8 cellular contexts compared by ENCODE assay signal in genomic region chr15:41660235-41661077, GRCh38. TPM values are rescaled to one million over a fixed set of nuclear protein-coding genes. Genes with fewer than 3 reads are reported as not detected.
DNase-seq lines count a peak whose midpoint lies in the region; ATAC-seq and TF ChIP-seq lines count a peak whose summit lies in the region.

Gene MGA (plus strand): TSS chr15:41660405.

- no peaks in the 10 kb centered on the region for H3K27me3 ChIP-seq in dorsolateral prefrontal cortex
- no peaks in the 10 kb centered on the region for H3K27me3 ChIP-seq in right lobe of liver

- H3K27ac ChIP-seq in dorsolateral prefrontal cortex (peak within 1 kb of the TSS; percentile 29 to 93 (median 83)), right lobe of liver (peak within 1 kb of the TSS; percentile 39 to 61 (median 53))

- no peaks in the 10 kb centered on the region for H3K9me3 ChIP-seq in right lobe of liver

- WGBS in right lobe of liver (ENCODE audit: insufficient coverage, low coverage, low lambda C conversion rate, missing lambda C conversion rate): 4% methylated on average over 17 of the region's 93 CpGs

- peaks cover 0 to 6% (median 0%) of the 10 kb centered on the region in 4 donors for H3K4me1 ChIP-seq in right lobe of liver

- DNase-seq in AML-193 (lab: John Stamatoyannopoulos, UW): peak; percentile 66
- DNase-seq in NCI-H460 (ENCODE audit: extremely low read depth, low read depth): peak; percentile 85
- DNase-seq in activated CD4-positive, alpha-beta T cell treated with anti-CD3 and anti-CD28 coated beads, Interleukin-2, amount 50 U/mL, for 4 hours: peak; percentile 84 to 88
- peak; percentile 70 to 89 (median 78) for DNase-seq in dorsolateral prefrontal cortex
- DNase-seq in right lobe of liver: peak; percentile 86 to 93 (median 90)
- peak; percentile 88 to 92 for DNase-seq in stimulated activated CD4-positive, alpha-beta T cell treated with anti-CD3 and anti-CD28 coated beads, Interleukin-4, amount 100 ng/mL, for 4 hours

- TF ChIP-seq CTCF in dorsolateral prefrontal cortex (IDR thresholded peaks at IDR 0.05 in 54 of 56, conservative IDR thresholded peaks at IDR 0.05 in 2 of 56; ENCODE audit: low read depth in 1 of 56, partially characterized antibody in 56 of 56): peak in 46 of 56 donors; percentile 11 to 64 (median 42)
- TF ChIP-seq CTCF in right lobe of liver (IDR thresholded peaks at IDR 0.05): peak in 1 of 4 donors; percentile 22

- intact Hi-C loops in dorsolateral prefrontal cortex (cut with DNase I): loop anchor here (1.0 to 10.0 kb wide), 4 partner anchors 39 to 103 kb away; partner anchors contain the start of gene TYRO3 (in 2 of the 2)
- intact Hi-C loops in right lobe of liver (cut with DNase I): no loop called here

- ATAC-seq in GM19025 (IDR thresholded peaks at IDR 0.05; ENCODE audit: low read depth, unreplicated experiment) (peak; percentile 77), HG03280 (IDR thresholded peaks at IDR 0.05; ENCODE audit: unreplicated experiment) (peak; percentile 76), right lobe of liver (peak; percentile 88 to 91 (median 88))

- H3K36me3 ChIP-seq in right lobe of liver: no peaks in the 10 kb centered on the region

- TF ChIP-seq POLR2A in right lobe of liver (IDR thresholded peaks at IDR 0.05): peak; percentile 29

- peak within 1 kb of the TSS; percentile 43 to 83 (median 69) for H3K4me3 ChIP-seq in dorsolateral prefrontal cortex
- H3K4me3 ChIP-seq in right lobe of liver: peak within 1 kb of the TSS; percentile 38 to 54 (median 53)

RNA-seq across cellular contexts. Expression of gene MGA, which starts in this region (rescaled TPM):
- 19.3 and 23.4 TPM in 2 replicates for total RNA-seq in NCI-H460 (2014; rRNA removed; shearing (Covaris generic))
- polyA plus RNA-seq in NCI-H460 (2014; cell fraction: nucleus; rRNA removed): 9.3 and 10.6 TPM in 2 replicates
- 100 to 1,000 TPM in 10 of 120 experiments, 10 to 100 TPM in 110; 63.5 to 108 (median 82.2) TPM for total RNA-seq in dorsolateral prefrontal cortex
- 10 to 100 TPM; 10.9 to 17.2 (median 12.1) TPM for total RNA-seq in right lobe of liver

Comparison
In these comparisons a context has a peak if more than half of its experiments do, and no peak if none do; other contexts are left out.
1. Peak in every context shown above with its lines: DNase-seq, ATAC-seq, H3K4me3 ChIP-seq and H3K27ac ChIP-seq.
2. intact Hi-C loops: an anchor here in dorsolateral prefrontal cortex (1.0 to 10.0 kb wide); none called in right lobe of liver.